In genomic region chr17:43769426-43769825, GRCh38 we compare ENCODE assay signal across 26 cellular contexts. TPM values are rescaled to one million over a fixed set of nuclear protein-coding genes. Genes with fewer than 3 reads are reported as not detected.
"Had no signal": no experiment of that assay in that cellular context is flagged by ENCODE, and none has a peak within 500 bp of the region (broad histone marks: within the 10 kb centered on the region; RNA-seq: fewer than 3 reads in every experiment).

No MANE protein-coding gene starts in this region.

- H3K4me3 Mint-ChIP-seq: activated CD4-positive, alpha-beta T cell treated with anti-CD3 and anti-CD28 coated beads, Interleukin-2, amount 10 ng/mL, durations not matched to agents 24 days and 14 days; activated CD8-positive, alpha-beta T cell treated with anti-CD3 and anti-CD28 coated beads for 36 hours; activated naive CD4-positive, alpha-beta T cell treated with anti-CD3 and anti-CD28 coated beads, Interleukin-2, amount 50 U/mL, for 24 hours; activated T-cell treated with anti-CD3 and anti-CD28 coated beads, Interleukin-2, amount 50 U/mL, for 4 hours; naive thymus-derived CD4-positive, alpha-beta T cell; neural progenitor cell; stimulated activated effector memory CD8-positive, alpha-beta T cell treated with anti-CD3 and anti-CD28 coated beads, Interleukin-12 subunit alpha, Interleukin-12 subunit beta, amount 100 ng/mL, for 72 hours had no signal

- H3K36me3 ChIP-seq: neural progenitor cell, ovary had no signal

- ATAC-seq: activated CD8-positive, alpha-beta T cell treated with anti-CD3 and anti-CD28 coated beads for 36 hours; activated T-cell treated with anti-CD3 and anti-CD28 coated beads, Interleukin-2, amount 50 U/mL, for 4 hours; naive thymus-derived CD4-positive, alpha-beta T cell; sciatic nerve; stimulated activated effector memory CD8-positive, alpha-beta T cell treated with anti-CD3 and anti-CD28 coated beads, Interleukin-12 subunit alpha, Interleukin-12 subunit beta, amount 100 ng/mL, for 72 hours had no signal

- H3K27me3 Mint-ChIP-seq: activated CD4-positive, alpha-beta T cell treated with anti-CD3 and anti-CD28 coated beads, Interleukin-2, amount 10 ng/mL, durations not matched to agents 24 days and 14 days; activated CD8-positive, alpha-beta T cell treated with anti-CD3 and anti-CD28 coated beads for 36 hours; activated naive CD4-positive, alpha-beta T cell treated with anti-CD3 and anti-CD28 coated beads, Interleukin-2, amount 50 U/mL, for 24 hours; naive thymus-derived CD4-positive, alpha-beta T cell had no signal

- H3K4me1 Mint-ChIP-seq: activated naive CD4-positive, alpha-beta T cell treated with anti-CD3 and anti-CD28 coated beads, Interleukin-2, amount 50 U/mL, for 24 hours; neural progenitor cell; stimulated activated effector memory CD8-positive, alpha-beta T cell treated with anti-CD3 and anti-CD28 coated beads, Interleukin-12 subunit alpha, Interleukin-12 subunit beta, amount 100 ng/mL, for 72 hours had no signal

- H3K9me3 ChIP-seq: breast epithelium, esophagus squamous epithelium, ovary, thoracic aorta, upper lobe of left lung had no signal

- H3K27me3 ChIP-seq: breast epithelium, esophagus squamous epithelium, hepatocyte, neural progenitor cell, ovary, upper lobe of left lung had no signal

- DNase-seq: activated CD4-positive, alpha-beta T cell treated with anti-CD3 and anti-CD28 coated beads, Interleukin-2, amount 10 ng/mL, durations not matched to agents 24 days and 14 days; activated CD8-positive, alpha-beta T cell treated with anti-CD3 and anti-CD28 coated beads for 36 hours; activated effector memory CD4-positive, alpha-beta T cell treated with Interleukin-2 at 50 U/mL for 16 hours; activated T-cell treated with anti-CD3 and anti-CD28 coated beads, Interleukin-2, amount 50 U/mL, for 4 hours; cerebellar nuclear complex; dermis blood vessel endothelial cell; effector memory CD4-positive, alpha-beta T cell; esophagus squamous epithelium; naive thymus-derived CD4-positive, alpha-beta T cell; ovary; stimulated activated CD4-positive, alpha-beta T cell treated with anti-CD3 and anti-CD28 coated beads, Interleukin-4, amount 100 ng/mL, for 24 hours; T-helper 1 cell; T1000; upper lobe of left lung had no signal

- H3K4me3 ChIP-seq: breast epithelium, esophagus squamous epithelium, hepatocyte, neural progenitor cell, ovary, smooth muscle cell, thoracic aorta, upper lobe of left lung had no signal

- H3K27ac Mint-ChIP-seq: activated CD4-positive, alpha-beta T cell treated with anti-CD3 and anti-CD28 coated beads, Interleukin-2, amount 10 ng/mL, durations not matched to agents 24 days and 14 days; activated CD8-positive, alpha-beta T cell treated with anti-CD3 and anti-CD28 coated beads for 36 hours; activated naive CD4-positive, alpha-beta T cell treated with anti-CD3 and anti-CD28 coated beads, Interleukin-2, amount 50 U/mL, for 24 hours; naive thymus-derived CD4-positive, alpha-beta T cell; neural progenitor cell; stimulated activated effector memory CD8-positive, alpha-beta T cell treated with anti-CD3 and anti-CD28 coated beads, Interleukin-12 subunit alpha, Interleukin-12 subunit beta, amount 100 ng/mL, for 72 hours had no signal

- H3K27ac ChIP-seq: hepatocyte, neural progenitor cell, ovary, thoracic aorta had no signal

- H3K9me3 Mint-ChIP-seq: activated CD4-positive, alpha-beta T cell treated with anti-CD3 and anti-CD28 coated beads, Interleukin-2, amount 10 ng/mL, durations not matched to agents 24 days and 14 days; activated CD8-positive, alpha-beta T cell treated with anti-CD3 and anti-CD28 coated beads for 36 hours; activated naive CD4-positive, alpha-beta T cell treated with anti-CD3 and anti-CD28 coated beads, Interleukin-2, amount 50 U/mL, for 24 hours; activated T-cell treated with anti-CD3 and anti-CD28 coated beads, Interleukin-2, amount 50 U/mL, for 4 hours; naive thymus-derived CD4-positive, alpha-beta T cell; neural progenitor cell; stimulated activated effector memory CD8-positive, alpha-beta T cell treated with anti-CD3 and anti-CD28 coated beads, Interleukin-12 subunit alpha, Interleukin-12 subunit beta, amount 100 ng/mL, for 72 hours had no signal

- H3K4me1 ChIP-seq: breast epithelium had no signal

RNA-seq across cellular contexts. Expression of gene CFAP97D1, which starts 10.8 kb away (rescaled TPM):
- total RNA-seq: activated CD4-positive, alpha-beta T cell treated with anti-CD3 and anti-CD28 coated beads, Interleukin-2, amount 10 ng/mL, durations not matched to agents 24 days and 14 days; activated T-cell treated with anti-CD3 and anti-CD28 coated beads, Interleukin-2, amount 50 U/mL, for 4 hours; dermis blood vessel endothelial cell; lung microvascular endothelial cell; mononuclear cell; naive thymus-derived CD4-positive, alpha-beta T cell; sciatic nerve; thoracic aorta had no signal
- polyA plus RNA-seq: adipose tissue; hepatocyte; naive thymus-derived CD4-positive, alpha-beta T cell; ovary; smooth muscle cell had no signal

RNA-seq across cellular contexts. Expression of gene SOST, which starts 10.8 kb away (rescaled TPM):
- total RNA-seq: activated CD4-positive, alpha-beta T cell treated with anti-CD3 and anti-CD28 coated beads, Interleukin-2, amount 10 ng/mL, durations not matched to agents 24 days and 14 days; activated CD8-positive, alpha-beta T cell treated with anti-CD3 and anti-CD28 coated beads for 36 hours; activated T-cell treated with anti-CD3 and anti-CD28 coated beads, Interleukin-2, amount 50 U/mL, for 4 hours; astrocyte; breast epithelium; dermis blood vessel endothelial cell; hepatocyte; lung microvascular endothelial cell; mononuclear cell; naive thymus-derived CD4-positive, alpha-beta T cell; ovary; sciatic nerve; smooth muscle cell; upper lobe of left lung had no signal
- polyA plus RNA-seq: adipose tissue; hepatocyte; naive thymus-derived CD4-positive, alpha-beta T cell; smooth muscle cell had no signal
